20 cellular contexts compared by ENCODE assay signal in the genomic region with DNA sequence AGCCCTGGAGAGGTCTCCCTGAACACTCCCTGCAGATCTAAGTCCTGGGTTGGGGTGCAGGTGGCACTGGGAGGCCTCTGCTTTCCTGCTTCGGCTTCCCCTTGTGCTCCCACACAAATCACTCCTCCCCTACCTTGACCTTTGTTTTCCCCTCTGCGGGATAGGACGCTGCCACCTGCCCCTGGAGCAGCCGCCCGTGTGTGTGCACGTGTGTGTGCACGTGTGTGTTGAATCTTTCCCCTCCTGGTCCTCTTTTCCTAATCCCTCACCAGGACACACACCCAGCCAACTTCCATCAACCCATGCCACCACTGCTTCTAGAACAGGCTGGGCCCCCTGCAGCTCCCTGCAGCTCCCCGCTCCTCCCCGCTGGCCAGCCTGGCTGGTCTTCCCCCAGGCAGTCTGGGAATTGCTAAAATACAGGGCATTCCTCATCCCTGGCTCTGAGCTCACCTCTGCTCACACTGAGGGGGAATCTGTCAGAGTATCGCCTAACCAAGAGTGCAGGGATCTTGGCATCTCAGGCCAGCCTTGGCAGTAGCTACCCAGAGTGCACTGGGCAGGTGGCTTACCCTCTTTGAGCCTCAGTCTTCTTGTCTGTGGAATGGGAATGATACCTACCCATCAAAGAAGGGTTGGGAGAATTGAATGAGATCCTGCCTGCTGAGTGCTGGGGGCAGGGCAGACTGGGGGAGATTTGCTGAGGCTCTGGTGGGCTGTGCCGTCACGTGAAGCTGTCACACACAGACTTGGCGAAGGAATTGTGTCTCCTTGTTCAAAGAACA.
DNase-seq lines count a peak whose midpoint lies in the region; ATAC-seq lines count a peak whose summit lies in the region.
"Had no signal": no experiment of that assay in that cellular context is flagged by ENCODE, and none has a peak within 500 bp of the region (broad histone marks: within the 10 kb centered on the region; RNA-seq: fewer than 3 reads in every experiment).

No MANE protein-coding gene starts in this region.

- H4K12ac ChIP-seq in trophoblast cell (ENCODE audit: low read depth, low read length), result peak overlapping the region; percentile 12

- DNase-seq in H7 (peak; percentile 57), mesendoderm (peak; percentile 84), trophoblast cell (peak; percentile 83 to 91), hippocampal formation (lab: John Stamatoyannopoulos, UW) (no peak), putamen (ENCODE audit: low spot score) (no peak), middle frontal gyrus (ENCODE audit: extremely low spot score, low spot score) (no peak)
- DNase-seq: DMS79; H9; KG1; NCI-H1092 treated with DMSO at 0.1 percent for 48 hours; NCI-H2029 treated with DMSO at 0.1 percent for 48 hours; NCI-H226; NCI-H510A treated with DMSO at 0.1 percent for 48 hours; NCI-H774; NK-92 treated with Interleukin-12 subunit alpha and Interleukin-12 subunit beta, amount 100 ng/mL, for 24 hours had no signal

- H4K91ac ChIP-seq in trophoblast cell (ENCODE audit: low read depth, low read length), result peak overlapping the region; percentile 9

- H3K18ac ChIP-seq in mesendoderm (ENCODE audit: low read length), result no peak overlapping the region
- H3K18ac ChIP-seq in trophoblast cell (ENCODE audit: low read length), result no peak overlapping the region

- peak overlapping the region; percentile 74 for H3K27ac ChIP-seq in ectodermal cell (ENCODE audit: insufficient read depth, low read depth, low read length, poor library complexity, severe bottlenecking)
- H3K27ac ChIP-seq in mesendoderm (ENCODE audit: low read depth, low read length), result no peak overlapping the region
- no peak overlapping the region for H3K27ac ChIP-seq in trophoblast cell (ENCODE audit: low read depth, low read length)
- H3K27ac ChIP-seq: C4-2B had no signal

- H3K4me2 ChIP-seq in mesendoderm (ENCODE audit: low read length), result no peak overlapping the region
- no peak overlapping the region for H3K4me2 ChIP-seq in trophoblast cell (ENCODE audit: low read length)

- H2BK120ac ChIP-seq in mesendoderm (ENCODE audit: low read depth, low read length), result no peak overlapping the region
- H2BK120ac ChIP-seq in trophoblast cell (ENCODE audit: insufficient read depth, low read length, poor library complexity), result peak overlapping the region; percentile 3

- no peak overlapping the region for H3K14ac ChIP-seq in trophoblast cell (ENCODE audit: low read length)

- no peak overlapping the region for H3K9ac ChIP-seq in mesendoderm (ENCODE audit: low read length)
- no peak overlapping the region for H3K9ac ChIP-seq in trophoblast cell (ENCODE audit: low read length)

- no peaks in the 10 kb centered on the region for H3K79me1 ChIP-seq in mesendoderm (ENCODE audit: low read length)
- H3K79me1 ChIP-seq in trophoblast cell (ENCODE audit: low read length), result peaks cover 21% of the 10 kb centered on the region

- H3K27me3 ChIP-seq in H7 (ENCODE audit: control insufficient read depth, insufficient read depth, low read length), result no peaks in the 10 kb centered on the region
- H3K27me3 ChIP-seq in ectodermal cell (ENCODE audit: control insufficient read depth, insufficient read depth, low read length, poor library complexity, severe bottlenecking), result peaks cover 69% of the 10 kb centered on the region
- no peaks in the 10 kb centered on the region for H3K27me3 ChIP-seq in mesendoderm (ENCODE audit: insufficient read depth, low read length, poor library complexity)
- no peaks in the 10 kb centered on the region for H3K27me3 ChIP-seq in trophoblast cell (ENCODE audit: insufficient read depth, low read length)

- H4K8ac ChIP-seq in mesendoderm (ENCODE audit: low read depth, low read length), result no peak overlapping the region
- H4K8ac ChIP-seq in trophoblast cell (ENCODE audit: low read depth, low read length), result no peak overlapping the region

- no peak overlapping the region for H4K5ac ChIP-seq in mesendoderm (ENCODE audit: low read length)

- peak overlapping the region; percentile 73 for H2BK12ac ChIP-seq in trophoblast cell (ENCODE audit: low read length)

- H3K4ac ChIP-seq in mesendoderm (ENCODE audit: low read depth, low read length) (no peak overlapping the region), trophoblast cell (ENCODE audit: low read depth, low read length) (no peak overlapping the region)

- H3K79me2 ChIP-seq in mesendoderm (ENCODE audit: control insufficient read depth, insufficient read depth, low read length) (no peaks in the 10 kb centered on the region), trophoblast cell (ENCODE audit: control insufficient read depth, insufficient read depth, low read length, poor library complexity) (no peaks in the 10 kb centered on the region)

- H2BK15ac ChIP-seq in mesendoderm (replicated peaks; ENCODE audit: low read depth), result no peak overlapping the region

- no peaks in the 10 kb centered on the region for H3K9me3 ChIP-seq in ectodermal cell (ENCODE audit: control insufficient read depth, low read length)
- peaks cover 3% of the 10 kb centered on the region for H3K9me3 ChIP-seq in trophoblast cell (ENCODE audit: insufficient read depth, low read depth, low read length)

- H3K4me1 ChIP-seq in ectodermal cell (ENCODE audit: control insufficient read depth, insufficient read depth, low read length) (peaks cover 29% of the 10 kb centered on the region), mesendoderm (ENCODE audit: control insufficient read depth, low read depth, low read length) (peaks cover 18% of the 10 kb centered on the region), trophoblast cell (ENCODE audit: control insufficient read depth in 1 of 2, insufficient read depth in 2 of 2, low read length in 2 of 2) (peaks cover 29 to 33% of the 10 kb centered on the region in 2 experiments)

- H3K56ac ChIP-seq in mesendoderm (ENCODE audit: low read length), result peak overlapping the region; percentile 38

- H3K36me3 ChIP-seq in H7 (replicated peaks; ENCODE audit: control insufficient read depth, insufficient read depth, low read length), result no peaks in the 10 kb centered on the region
- no peaks in the 10 kb centered on the region for H3K36me3 ChIP-seq in ectodermal cell (ENCODE audit: control insufficient read depth, insufficient read depth, low read length)
- no peaks in the 10 kb centered on the region for H3K36me3 ChIP-seq in mesendoderm (ENCODE audit: control insufficient read depth, insufficient read depth, low read length)
- H3K36me3 ChIP-seq in trophoblast cell (ENCODE audit: control insufficient read depth in 1 of 2, insufficient read depth in 2 of 2, low read length in 2 of 2), result no peaks in the 10 kb centered on the region

- H3K4me3 ChIP-seq in H7 (ENCODE audit: insufficient read depth, low read depth, low read length), result no peak overlapping the region
- no peak overlapping the region for H3K4me3 ChIP-seq in ectodermal cell (ENCODE audit: insufficient read depth, low read depth, low read length)
- no peak overlapping the region for H3K4me3 ChIP-seq in mesendoderm (ENCODE audit: low read length)
- no peak overlapping the region for H3K4me3 ChIP-seq in trophoblast cell (ENCODE audit: low read depth, low read length)
- H3K4me3 ChIP-seq: GM12878 had no signal

- no peak for ATAC-seq in HG03354 (IDR thresholded peaks at IDR 0.05; ENCODE audit: poor library complexity, severe bottlenecking, unreplicated experiment)
- ATAC-seq: GM12878, Panc1 had no signal

- peak overlapping the region; percentile 53 for H2AK5ac ChIP-seq in mesendoderm (ENCODE audit: low read length)
- H2AK5ac ChIP-seq in trophoblast cell (ENCODE audit: low read length), result peak overlapping the region; percentile 4

- no peak overlapping the region for H2AFZ ChIP-seq in trophoblast cell (ENCODE audit: insufficient read depth, low read length, poor library complexity)

- H3K23ac ChIP-seq in mesendoderm (ENCODE audit: low read length) (no peak overlapping the region), trophoblast cell (ENCODE audit: low read length) (no peak overlapping the region)

- WGBS in ectodermal cell, 2 experiments, result 79 to 83% methylated on average over 13 of the region's 13 CpGs
- WGBS in mesendoderm (ENCODE audit: extremely low coverage, insufficient coverage, low lambda C conversion rate), result no CpG with 5 or more reads among the region's 13 CpGs
- no CpG with 5 or more reads among the region's 13 CpGs for WGBS in trophoblast cell (ENCODE audit: extremely low coverage, insufficient coverage, insufficient read length)

- H2BK5ac ChIP-seq in mesendoderm (ENCODE audit: low read length) (no peak overlapping the region), trophoblast cell (ENCODE audit: low read depth, low read length, poor library complexity) (no peak overlapping the region)

Comparison
In these comparisons a context has a peak if more than half of its experiments do, and no peak if none do; other contexts are left out.
1. DNase-seq: peak in H7 (single experiment), mesendoderm (single experiment) and trophoblast cell (2 of 2); none in hippocampal formation (0 of 2), putamen (single experiment) and middle frontal gyrus (single experiment).